21 cellular contexts compared by ENCODE assay signal in genomic region chr17:78787444-78787843, GRCh38. TPM values are rescaled to one million over a fixed set of nuclear protein-coding genes. Genes with fewer than 3 reads are reported as not detected.
DNase-seq lines count a peak whose midpoint lies in the region; ATAC-seq, FAIRE-seq and TF ChIP-seq lines count a peak whose summit lies in the region.
"Had no signal": no experiment of that assay in that cellular context is flagged by ENCODE, and none has a peak within 500 bp of the region (broad histone marks: within the 10 kb centered on the region; RNA-seq: fewer than 3 reads in every experiment).

No MANE protein-coding gene starts in this region.

- no peaks in the 10 kb centered on the region for H3K27me3 Mint-ChIP-seq in MCF 10A (ENCODE audit: insufficient read depth, unreplicated experiment)
- H3K27me3 Mint-ChIP-seq: B cell, naive B cell had no signal

- peaks cover 8% of the 10 kb centered on the region for H3K4me1 Mint-ChIP-seq in MCF 10A (ENCODE audit: insufficient read depth, unreplicated experiment)

- H3K36me3 ChIP-seq in breast epithelium (no peaks in the 10 kb centered on the region), PC-3 (ENCODE audit: low read depth, low read length) (no peaks in the 10 kb centered on the region; the same call in 1 of the 2 replicates), pancreas (no peaks in the 10 kb centered on the region)
- H3K36me3 ChIP-seq in effector memory CD4-positive, alpha-beta T cell (ENCODE audit: control insufficient read depth, insufficient read depth, low read length), result no peaks in the 10 kb centered on the region
- H3K36me3 ChIP-seq: adrenal gland, gastrocnemius medialis, lower lobe of right lung had no signal

- no peaks in the 10 kb centered on the region for H3F3A ChIP-seq in PC-3 (ENCODE audit: low read length, unreplicated experiment)

- H3K4me1 ChIP-seq in breast epithelium (no peaks in the 10 kb centered on the region), PC-3 (ENCODE audit: insufficient read depth, low read length) (peaks cover 6% of the 10 kb centered on the region), pancreas (peaks cover 25 to 32% (median 30%) of the 10 kb centered on the region in 3 donors)
- H3K4me1 ChIP-seq in effector memory CD4-positive, alpha-beta T cell (ENCODE audit: control insufficient read depth, insufficient read depth, low read length, poor library complexity, severe bottlenecking), result peaks cover 52% of the 10 kb centered on the region

- H3K27me3 ChIP-seq in breast epithelium, result no peaks in the 10 kb centered on the region
- no peaks in the 10 kb centered on the region for H3K27me3 ChIP-seq in PC-3 (ENCODE audit: low read length)
- H3K27me3 ChIP-seq in effector memory CD4-positive, alpha-beta T cell (replicated peaks; ENCODE audit: control insufficient read depth, insufficient read depth, low read length, poor library complexity, severe bottlenecking), result no peaks in the 10 kb centered on the region
- H3K27me3 ChIP-seq in pancreas, result no peaks in the 10 kb centered on the region
- H3K27me3 ChIP-seq: adrenal gland, gastrocnemius medialis had no signal

- ATAC-seq in PC-3 (no peak), pancreas (no peak), Right ventricle myocardium superior (ENCODE audit: poor library complexity) (no peak), HG02642 (IDR thresholded peaks at IDR 0.05; ENCODE audit: poor library complexity, unreplicated experiment) (no peak)
- ATAC-seq: gastrocnemius medialis, lower lobe of right lung had no signal

- H2AFZ ChIP-seq in PC-3 (ENCODE audit: low read length), result no peak overlapping the region

- no peak overlapping the region for H3K27ac ChIP-seq in breast epithelium
- no peak overlapping the region for H3K27ac ChIP-seq in PC-3 (ENCODE audit: low read length)
- H3K27ac ChIP-seq in effector memory CD4-positive, alpha-beta T cell (ENCODE audit: insufficient read depth, low read length, poor library complexity, severe bottlenecking), result peak overlapping the region; percentile 35
- no peak overlapping the region for H3K27ac ChIP-seq in pancreas
- H3K27ac ChIP-seq: adrenal gland, lower lobe of right lung, WERI-Rb-1 had no signal

- H3K27ac Mint-ChIP-seq in MCF 10A (ENCODE audit: low read depth, unreplicated experiment), result no peak overlapping the region
- H3K27ac Mint-ChIP-seq: B cell had no signal

- H3K4me3 ChIP-seq in breast epithelium, result no peak overlapping the region
- H3K4me3 ChIP-seq in PC-3 (ENCODE audit: low read length), result no peak overlapping the region
- no peak overlapping the region for H3K4me3 ChIP-seq in effector memory CD4-positive, alpha-beta T cell (ENCODE audit: insufficient read depth, low read depth, low read length, poor library complexity, severe bottlenecking)
- no peak overlapping the region for H3K4me3 ChIP-seq in pancreas
- H3K4me3 ChIP-seq: adrenal gland, gastrocnemius medialis, lower lobe of right lung had no signal

- no peak overlapping the region for H3K4me3 Mint-ChIP-seq in MCF 10A (ENCODE audit: unreplicated experiment)
- H3K4me3 Mint-ChIP-seq: B cell had no signal

- H3K9me3 Mint-ChIP-seq in MCF 10A (ENCODE audit: unreplicated experiment), result no peaks in the 10 kb centered on the region
- H3K9me3 Mint-ChIP-seq: naive B cell had no signal

- H3K79me2 ChIP-seq in PC-3 (ENCODE audit: low read length), result no peaks in the 10 kb centered on the region

- H3K4me2 ChIP-seq in PC-3 (ENCODE audit: low read length), result no peak overlapping the region

- no peak for TF ChIP-seq POLR2A in breast epithelium (IDR thresholded peaks at IDR 0.05)

- peaks cover 4% of the 10 kb centered on the region for H3K36me3 Mint-ChIP-seq in MCF 10A (ENCODE audit: insufficient read depth, unreplicated experiment)
- H3K36me3 Mint-ChIP-seq: naive B cell had no signal

- H4K20me1 ChIP-seq in PC-3 (ENCODE audit: low read length), result no peaks in the 10 kb centered on the region

- no peak overlapping the region for H3K9ac ChIP-seq in PC-3 (ENCODE audit: low read length)

- TF ChIP-seq CTCF in MCF 10A (IDR thresholded peaks at IDR 0.05; ENCODE audit: unreplicated experiment) (no peak), breast epithelium (IDR thresholded peaks at IDR 0.05) (no peak), PC-3 (conservative IDR thresholded peaks at IDR 0.05; ENCODE audit: low read depth, low read length) (no peak; the same call in 1 of the 2 replicates), pancreas (IDR thresholded peaks at IDR 0.05) (no peak)

- FAIRE-seq in pancreas (lab: Jason Lieb, UNC), result no peak
- FAIRE-seq: RCC 7860 had no signal

- BruUV-seq in MCF 10A (replicated peaks; lab: Mats Ljungman, UMichigan), result no TSS peak
- no TSS peak for BruUV-seq in PC-3 (replicated peaks; lab: Mats Ljungman, UMichigan)

- peak; percentile 25 for DNase-seq in MCF 10A (ENCODE audit: unreplicated experiment)
- DNase-seq in breast epithelium (ENCODE audit: low spot score in 2 of 2), result no peak
- peak; percentile 31 for DNase-seq in PC-3
- no peak for DNase-seq in effector memory CD4-positive, alpha-beta T cell
- no peak for DNase-seq in pancreas
- no peak for DNase-seq in Right ventricle myocardium superior
- no peak for DNase-seq in DMS79 (lab: John Stamatoyannopoulos, UW)
- DNase-seq: activated CD8-positive, alpha-beta memory T cell treated with anti-CD3 and anti-CD28 coated beads, Interleukin-2, amount 50 U/mL, for 48 hours; adrenal gland; cerebellar nuclear complex; DND-41; lower lobe of right lung; naive B cell; NCI-H2029; NCI-H82; SW 1271; WERI-Rb-1 had no signal

- intact Hi-C loops in MCF 10A (cut with micrococcal nuclease), result no loop called here
- intact Hi-C loops in breast epithelium (cut with DNase I; ENCODE audit: low total_unique reads), result no loop called here
- intact Hi-C loops in PC-3 (cut with micrococcal nuclease), result loop anchor here (10.0 kb wide), 1 partner anchor 47 kb away; no protein-coding TSS in a partner anchor
- intact Hi-C loops in pancreas (cut with DNase I), result no loop called here
- intact Hi-C loops in Right ventricle myocardium superior (cut with DNase I), result no loop called here

- WGBS in pancreas, 2 donors, result 77 to 89% methylated on average over 7 of the region's 7 CpGs

- no peaks in the 10 kb centered on the region for H3K9me3 ChIP-seq in breast epithelium
- H3K9me3 ChIP-seq in PC-3 (ENCODE audit: low read length), result no peaks in the 10 kb centered on the region
- no peaks in the 10 kb centered on the region for H3K9me3 ChIP-seq in effector memory CD4-positive, alpha-beta T cell (ENCODE audit: control insufficient read depth, low read length)
- H3K9me3 ChIP-seq in pancreas, result no peaks in the 10 kb centered on the region
- H3K9me3 ChIP-seq: adrenal gland, gastrocnemius medialis, lower lobe of right lung had no signal

- H3K9me2 ChIP-seq in PC-3 (replicated peaks; ENCODE audit: low read length), result no peaks in the 10 kb centered on the region

- POLR2A ChIA-PET in MCF 10A (lab: Yijun Ruan, JAX) (no interaction called here), PC-3 (lab: Charles Lee; ENCODE audit: unreplicated experiment) (no interaction called here)

- CTCF ChIA-PET in MCF 10A (lab: Yijun Ruan, JAX), result interaction anchor here (0.7 kb wide), 1 partner anchor 65 kb away, joined by 4 read pairs; no protein-coding TSS in a partner anchor
- CTCF ChIA-PET in PC-3 (lab: Charles Lee), result interaction anchor here (0.5 kb wide), 1 partner anchor 51 kb away, joined by 3 read pairs; no protein-coding TSS in a partner anchor

RNA-seq across cellular contexts. Expression of gene CYTH1, which starts 5.4 kb away (rescaled TPM):
- 32.8 and 38.5 TPM in 2 replicates for total RNA-seq in MCF 10A (2022)
- total RNA-seq in breast epithelium, result 10 to 100 TPM; 49.5 to 64.8 (median 50.7) TPM
- 29.7 and 37.7 TPM in 2 replicates for total RNA-seq in PC-3 (2014; rRNA removed)
- total RNA-seq in pancreas, result 10 to 100 TPM; 18.3 to 34.4 (median 21.3) TPM
- polyA plus RNA-seq in pancreas, result 10 to 100 TPM; 25.0 to 28.9 TPM
- total RNA-seq in Right ventricle myocardium superior, result 32.3 TPM

RNA-seq across cellular contexts. Expression of gene USP36, which starts 53.2 kb away (rescaled TPM):
- 118 and 119 TPM in 2 replicates for total RNA-seq in MCF 10A (2022)
- 10 to 100 TPM; 50.2 to 58.8 (median 55.4) TPM for total RNA-seq in breast epithelium
- 37.5 and 41.8 TPM in 2 replicates for total RNA-seq in PC-3 (2014; rRNA removed)
- 10 to 100 TPM; 31.2 to 58.3 (median 35.8) TPM for total RNA-seq in pancreas
- polyA plus RNA-seq in pancreas, result 10 to 100 TPM; 33.1 to 41.8 TPM
- total RNA-seq in Right ventricle myocardium superior, result 17.8 TPM

Comparison
In these comparisons a context has a peak if more than half of its experiments do, and no peak if none do; other contexts are left out.
1. DNase-seq: peak in MCF 10A (single experiment) and PC-3 (single experiment); none in breast epithelium (0 of 2), effector memory CD4-positive, alpha-beta T cell (0 of 3), pancreas (0 of 6), Right ventricle myocardium superior (single experiment) and DMS79 (single experiment).